23 cellular contexts compared by ENCODE assay signal in genomic region chr19:51015691-51016267, GRCh38. TPM values are rescaled to one million over a fixed set of nuclear protein-coding genes. Genes with fewer than 3 reads are reported as not detected.
DNase-seq lines count a peak whose midpoint lies in the region; ATAC-seq and TF ChIP-seq lines count a peak whose summit lies in the region.
"Had no signal": no experiment of that assay in that cellular context is flagged by ENCODE, and none has a peak within 500 bp of the region (broad histone marks: within the 10 kb centered on the region; RNA-seq: fewer than 3 reads in every experiment).

No MANE protein-coding gene starts in this region.

- H3K36me3 Mint-ChIP-seq in Calu3 (ENCODE audit: insufficient read depth, unreplicated experiment), result peaks cover 57% of the 10 kb centered on the region
- no peaks in the 10 kb centered on the region for H3K36me3 Mint-ChIP-seq in WTC11
- H3K36me3 Mint-ChIP-seq: CD4-positive, CD25-positive, alpha-beta regulatory T cell had no signal

- H3K4me1 Mint-ChIP-seq in Calu3 (ENCODE audit: low read depth, unreplicated experiment) (peaks cover 33% of the 10 kb centered on the region), WTC11 (peaks cover 9% of the 10 kb centered on the region)

- no peaks in the 10 kb centered on the region for H3K36me3 ChIP-seq in osteoblast (ENCODE audit: insufficient read depth, low read length)
- H3K36me3 ChIP-seq: SJCRH30 had no signal

- H3K4me1 ChIP-seq in osteoblast (ENCODE audit: insufficient read depth, low read length), result no peaks in the 10 kb centered on the region
- H3K4me1 ChIP-seq: SJCRH30 had no signal

- H3K79me2 ChIP-seq in osteoblast (ENCODE audit: insufficient read depth, low read length), result no peaks in the 10 kb centered on the region

- CTCF ChIA-PET in Calu3 (lab: Charles Lee) (interaction anchor here (1.6 to 2.2 kb wide), 3 partner anchors 24 to 117 kb away, joined by 6 to 38 read pairs (median 9); partner anchors contain the start of gene KLK6), WTC11 (lab: Charles Lee) (interaction anchor here (0.9 to 8.5 kb wide), 8 partner anchors 14 to 324 kb away, joined by 3 to 347 read pairs (median 30); partner anchors contain the start of gene KLK8)

- H3K4me3 ChIP-seq in osteoblast (ENCODE audit: insufficient read depth, low read length), result no peak overlapping the region
- H3K4me3 ChIP-seq: SJCRH30 had no signal

- H3K27ac Mint-ChIP-seq in Calu3 (ENCODE audit: unreplicated experiment), result no peak overlapping the region
- H3K27ac Mint-ChIP-seq in WTC11, result peak overlapping the region; percentile 28; the same call in 1 of the 2 replicates
- H3K27ac Mint-ChIP-seq: HFFc6 had no signal

- POLR2A ChIA-PET in WTC11 (lab: Charles Lee), result interaction anchor here (0.6 kb wide), 1 partner anchor 460 kb away, joined by 3 read pairs; no protein-coding TSS in a partner anchor

- H3K27me3 Mint-ChIP-seq in Calu3 (ENCODE audit: unreplicated experiment) (peaks cover 4% of the 10 kb centered on the region), WTC11 (ENCODE audit: low read depth) (peaks cover 60% of the 10 kb centered on the region)

- H3K27ac ChIP-seq in epithelial cell of prostate (peak overlapping the region; percentile 92), osteoblast (ENCODE audit: low read depth, low read length) (no peak overlapping the region)
- H3K27ac ChIP-seq: SJCRH30 had no signal

- H3K4me2 ChIP-seq in osteoblast (ENCODE audit: insufficient read depth, low read length), result no peak overlapping the region

- TF ChIP-seq CTCF in Calu3 (IDR thresholded peaks at IDR 0.05; ENCODE audit: unreplicated experiment) (no peak), WTC11 (IDR thresholded peaks at IDR 0.05) (no peak), osteoblast (IDR thresholded peaks at IDR 0.05; ENCODE audit: extremely low read depth, low read depth, low read length) (no peak), omental fat pad (IDR thresholded peaks at IDR 0.05) (no peak)

- H3K27me3 ChIP-seq in osteoblast (ENCODE audit: insufficient read depth, low read length), result peaks cover 34% of the 10 kb centered on the region
- H3K27me3 ChIP-seq: SJCRH30 had no signal

- ATAC-seq in WTC11 (no peak), omental fat pad (ENCODE audit: low FRiP score) (no peak), GM19455 (IDR thresholded peaks at IDR 0.05; ENCODE audit: unreplicated experiment) (no peak)
- ATAC-seq: PC-3, SK-N-SH treated with all-trans-retinoic acid at 6 μM for 48 hours had no signal

- H3K9me3 Mint-ChIP-seq in Calu3 (ENCODE audit: low read depth, unreplicated experiment) (no peaks in the 10 kb centered on the region), WTC11 (no peaks in the 10 kb centered on the region)

- DNase-seq in Calu3, result no peak
- no peak for DNase-seq in WTC11 (ENCODE audit: low spot score)
- DNase-seq in epithelial cell of prostate (ENCODE audit: low read depth, low spot score), result no peak
- DNase-seq in osteoblast (ENCODE audit: insufficient read length, low spot score, missing footprints), result peak; percentile 68
- no peak for DNase-seq in omental fat pad (ENCODE audit: low spot score)
- no peak for DNase-seq in COR-L47 (lab: John Stamatoyannopoulos, UW)
- DNase-seq: CD4-positive, CD25-positive, alpha-beta regulatory T cell; HFFc6; KBM-7; MV-4-11; NCI-H1105; NCI-H1436 treated with DMSO at 0.1 percent for 48 hours; NCI-H1930; NCI-H2107; NCI-H524 treated with DMSO at 0.1 percent for 48 hours; NCI-H774; PC-3; SJCRH30 had no signal

- H2AFZ ChIP-seq in osteoblast (ENCODE audit: low read length), result no peak overlapping the region

- H4K20me1 ChIP-seq in osteoblast (ENCODE audit: insufficient read depth, low read length), result no peaks in the 10 kb centered on the region

- BruUV-seq in Calu3 (replicated peaks; lab: Mats Ljungman, UMichigan), result no TSS peak

- H3K4me3 Mint-ChIP-seq in Calu3 (ENCODE audit: low read depth, unreplicated experiment) (peak overlapping the region; percentile 89), WTC11 (peak overlapping the region; percentile 45)
- H3K4me3 Mint-ChIP-seq: CD4-positive, CD25-positive, alpha-beta regulatory T cell; HFFc6 had no signal

- no peaks in the 10 kb centered on the region for H3K9me3 ChIP-seq in osteoblast (ENCODE audit: low read depth, low read length)
- H3K9me3 ChIP-seq: SJCRH30 had no signal

- intact Hi-C loops in Calu3 (cut with micrococcal nuclease; ENCODE audit: unreplicated experiment), result loop anchor here (1.0 to 10.0 kb wide), 2 partner anchors 85 to 211 kb away; no protein-coding TSS in a partner anchor

TF ChIP-seq in WTC11, 78 proteins besides CTCF, POLR2A, EP300 and RAD21:
- TF ChIP-seq JAZF1 (CRISPR knock-in tag; IDR thresholded peaks at IDR 0.05) (no peak), NR3C1 (CRISPR knock-in tag; conservative IDR thresholded peaks at IDR 0.05; ENCODE audit: low read depth) (no peak), ZMAT4 (CRISPR knock-in tag; IDR thresholded peaks at IDR 0.05) (no peak)

RNA-seq across cellular contexts. Expression of gene KLK10, which starts 3.7 kb away (rescaled TPM):
- total RNA-seq in Calu3 (2022) (24.2 and 32.9 TPM in 2 replicates), WTC11 (2021) (3.2 to 4.9 TPM (median 4.9 TPM) in 3 replicates), osteoblast (not detected in 2 replicates), omental fat pad (10 to 100 TPM in 1 of 4 donors, 1 to 10 TPM in 2, not detected in 1; 1.6 to 14.2 (median 9.8) TPM)
- total RNA-seq: A172; CD4-positive, CD25-positive, alpha-beta regulatory T cell; HFFc6; LHCN-M2; MCF 10A; SJCRH30 had no signal

RNA-seq across cellular contexts. Expression of gene KLK11, which starts 10.6 kb away (rescaled TPM):
- total RNA-seq in Calu3 (2022), result 10.8 and 25.1 TPM in 2 replicates
- total RNA-seq in WTC11 (2021), result 0.23 to 0.55 TPM (median 0.27 TPM) in 3 replicates
- not detected in 2 replicates for total RNA-seq in osteoblast
- total RNA-seq in omental fat pad, result 100 to 1,000 TPM in 1 of 4 donors, 10 to 100 TPM in 2, not detected in 1; 21.6 to 116 (median 34.0) TPM
- total RNA-seq: A172; CD4-positive, CD25-positive, alpha-beta regulatory T cell; HFFc6; LHCN-M2; MCF 10A; PC-3; SJCRH30 had no signal

RNA-seq across cellular contexts. Expression of gene KLK8, which starts 14.4 kb away (rescaled TPM):
- total RNA-seq in Calu3 (2022) (0.71 and 0.91 TPM in 2 replicates), WTC11 (2021) (4.4 to 6.9 TPM (median 5.9 TPM) in 3 replicates), osteoblast (not detected in 2 replicates), omental fat pad (10 to 100 TPM in 1 of 4 donors, 1 to 10 TPM in 2, not detected in 1; 2.8 to 15.0 (median 3.4) TPM)
- total RNA-seq: A172; CD4-positive, CD25-positive, alpha-beta regulatory T cell; HFFc6; LHCN-M2; MCF 10A; SJCRH30 had no signal

RNA-seq across cellular contexts. Expression of gene KLK12, which starts 19.0 kb away (rescaled TPM):
- total RNA-seq in Calu3 (2022) (not detected in 2 replicates), WTC11 (2021) (not detected in 3 replicates), osteoblast (not detected in 2 replicates), omental fat pad (not detected)
- total RNA-seq: A172; CD4-positive, CD25-positive, alpha-beta regulatory T cell; HFFc6; LHCN-M2; MCF 10A; PC-3; SJCRH30 had no signal

RNA-seq across cellular contexts. Expression of gene KLK7, which starts 32.1 kb away (rescaled TPM):
- 6.5 and 7.9 TPM in 2 replicates for total RNA-seq in Calu3 (2022)
- total RNA-seq in WTC11 (2021), result 0.66 to 0.87 TPM (median 0.78 TPM) in 3 replicates
- total RNA-seq in osteoblast, result not detected in 2 replicates
- 10 to 100 TPM in 2 of 4 donors, 1 to 10 TPM in 1, not detected in 1; 3.6 to 61.7 (median 16.6) TPM for total RNA-seq in omental fat pad
- total RNA-seq: A172; CD4-positive, CD25-positive, alpha-beta regulatory T cell; HFFc6; LHCN-M2; MCF 10A; SJCRH30 had no signal
